ENCODE assay signal across 12 cellular contexts in genomic region chr16:15640966-15641365, GRCh38. TPM values are rescaled to one million over a fixed set of nuclear protein-coding genes. Genes with fewer than 3 reads are reported as not detected.
DNase-seq lines count a peak whose midpoint lies in the region; ATAC-seq and TF ChIP-seq lines count a peak whose summit lies in the region.
"Had no signal": no experiment of that assay in that cellular context is flagged by ENCODE, and none has a peak within 500 bp of the region (broad histone marks: within the 10 kb centered on the region; RNA-seq: fewer than 3 reads in every experiment).

No MANE protein-coding gene starts in this region.

- peak overlapping the region; percentile 59 for H3K4me3 ChIP-seq in CD8-positive, alpha-beta memory T cell (ENCODE audit: low read length)
- H3K4me3 ChIP-seq in GM23248 (peak overlapping the region; percentile 94; the same call in 1 of the 2 replicates), neural cell (ENCODE audit: low read length) (peak overlapping the region; percentile 90)

- peak overlapping the region; percentile 100 for H3K9ac ChIP-seq in GM23248
- H3K9ac ChIP-seq in neural cell (ENCODE audit: low read length): no peak overlapping the region

- intact Hi-C loops in left cardiac atrium (cut with DNase I): loop anchor here in 1 of 2 donors (10.0 kb wide), 1 partner anchor 216 kb away; no protein-coding TSS in a partner anchor

- H3F3A ChIP-seq in GM23248 (ENCODE audit: insufficient read depth) (peaks cover 31% of the 10 kb centered on the region), neural cell (ENCODE audit: insufficient read depth, low read length, poor library complexity, severe bottlenecking) (no peaks in the 10 kb centered on the region)

- no peak for TF ChIP-seq RAD21 in neural cell (conservative IDR thresholded peaks at IDR 0.05)

- H3K9me3 Mint-ChIP-seq in CD8-positive, alpha-beta memory T cell: no peaks in the 10 kb centered on the region
- peaks cover 0 to 3% of the 10 kb centered on the region in 2 donors for H3K9me3 Mint-ChIP-seq in activated naive CD4-positive, alpha-beta T cell treated with anti-CD3 and anti-CD28 coated beads, Interleukin-2, amount 50 U/mL, for 72 hours

- H3K4me1 ChIP-seq in CD8-positive, alpha-beta memory T cell (ENCODE audit: insufficient read depth, low read length): peaks cover 63% of the 10 kb centered on the region
- H3K4me1 ChIP-seq in GM23248 (ENCODE audit: insufficient read depth): peaks cover 27% of the 10 kb centered on the region

- 80% methylated on average over 4 of the region's 4 CpGs for WGBS in GM23248 (ENCODE audit: low coverage in 1 of 2, low lambda C conversion rate in 2 of 2, missing lambda C conversion rate in 2 of 2), 2 experiments

- peaks cover 0 to 50% (median 17%) of the 10 kb centered on the region in 3 donors for H3K36me3 Mint-ChIP-seq in CD8-positive, alpha-beta memory T cell
- H3K36me3 Mint-ChIP-seq in activated naive CD4-positive, alpha-beta T cell treated with anti-CD3 and anti-CD28 coated beads, Interleukin-2, amount 50 U/mL, for 72 hours: peaks cover 33 to 37% of the 10 kb centered on the region in 2 donors

- no peaks in the 10 kb centered on the region for H3K27me3 Mint-ChIP-seq in CD8-positive, alpha-beta memory T cell

- no peak for TF ChIP-seq EP300 in neural cell (conservative IDR thresholded peaks at IDR 0.05; ENCODE audit: poor library complexity, severe bottlenecking)

- H4K20me1 ChIP-seq in GM23248 (ENCODE audit: insufficient read depth): no peaks in the 10 kb centered on the region
- H4K20me1 ChIP-seq in neural cell (ENCODE audit: insufficient read depth): no peaks in the 10 kb centered on the region

- H3K4me1 Mint-ChIP-seq in CD8-positive, alpha-beta memory T cell: peaks cover 54 to 73% (median 63%) of the 10 kb centered on the region in 3 donors

- H3K4me2 ChIP-seq in GM23248 (ENCODE audit: unreplicated experiment) (peak overlapping the region; percentile 99), neural cell (ENCODE audit: low read length) (no peak overlapping the region)

- CTCF ChIA-PET in CD8-positive, alpha-beta memory T cell (lab: Charles Lee): interaction anchor here (2.4 kb wide), 2 partner anchors 21 to 214 kb away, joined by 8 to 11 read pairs; no protein-coding TSS in a partner anchor

- peak overlapping the region; percentile 66 to 99 (median 94) for H3K4me3 Mint-ChIP-seq in CD8-positive, alpha-beta memory T cell

- no peaks in the 10 kb centered on the region for H3K27me3 ChIP-seq in CD8-positive, alpha-beta memory T cell (ENCODE audit: insufficient read depth, low read length, poor library complexity, severe bottlenecking)
- H3K27me3 ChIP-seq in GM23248 (replicated peaks; ENCODE audit: insufficient read depth) (no peaks in the 10 kb centered on the region), neural cell (ENCODE audit: insufficient read depth, low read depth, low read length) (no peaks in the 10 kb centered on the region)
- H3K27me3 ChIP-seq: suprapubic skin had no signal

- peaks cover 50% of the 10 kb centered on the region for H3K79me2 ChIP-seq in GM23248 (ENCODE audit: insufficient read depth)
- H3K79me2 ChIP-seq in neural cell (replicated peaks; ENCODE audit: insufficient read depth, low read length): peaks cover 29% of the 10 kb centered on the region

- H3K27ac ChIP-seq in CD8-positive, alpha-beta memory T cell (ENCODE audit: low read depth, low read length): peak overlapping the region; percentile 100
- H3K27ac ChIP-seq in GM23248 (no peak overlapping the region), neural cell (ENCODE audit: low read length) (no peak overlapping the region)
- H3K27ac ChIP-seq: suprapubic skin had no signal

- DNase-seq in CD8-positive, alpha-beta memory T cell: no peak
- DNase-seq in GM23248 (no peak), left cardiac atrium (no peak), HK-2 (ENCODE audit: unreplicated experiment) (no peak), SW480 (ENCODE audit: low spot score) (no peak)
- DNase-seq in activated naive CD4-positive, alpha-beta T cell treated with anti-CD3 and anti-CD28 coated beads, Interleukin-2, amount 50 U/mL, for 72 hours (ENCODE audit: low spot score in 2 of 2): no peak
- no peak for DNase-seq in stimulated activated CD4-positive, alpha-beta T cell treated with anti-CD3 and anti-CD28 coated beads, Interleukin-4, amount 100 ng/mL, for 4 hours
- DNase-seq: NCI-H2107; RPMI8226; stimulated activated CD4-positive, alpha-beta T cell treated with anti-CD3 and anti-CD28 coated beads, Interleukin-2, amount 100 ng/mL, for 48 hours had no signal

- peaks cover 13% of the 10 kb centered on the region for H3K36me3 ChIP-seq in CD8-positive, alpha-beta memory T cell (ENCODE audit: insufficient read depth, low read length)
- H3K36me3 ChIP-seq in GM23248 (ENCODE audit: low read depth) (peaks cover 18% of the 10 kb centered on the region), neural cell (ENCODE audit: insufficient read depth, low read length) (peaks cover 3% of the 10 kb centered on the region)

- H3K27ac Mint-ChIP-seq in CD8-positive, alpha-beta memory T cell: peak overlapping the region; percentile 21 to 99 (median 80)
- H3K27ac Mint-ChIP-seq in activated naive CD4-positive, alpha-beta T cell treated with anti-CD3 and anti-CD28 coated beads, Interleukin-2, amount 50 U/mL, for 72 hours: peak overlapping the region; percentile 96 to 97

- no peak for ATAC-seq in activated naive CD4-positive, alpha-beta T cell treated with anti-CD3 and anti-CD28 coated beads, Interleukin-2, amount 50 U/mL, for 72 hours
- no peak for ATAC-seq in left cardiac atrium

- in situ Hi-C loops in GM23248 (cut with MboI): no loop called here

- POLR2A ChIA-PET in CD8-positive, alpha-beta memory T cell (lab: Charles Lee): no interaction called here

- H3K9me2 ChIP-seq in GM23248 (ENCODE audit: insufficient read depth) (no peaks in the 10 kb centered on the region), neural cell (ENCODE audit: insufficient read depth, low read length) (no peaks in the 10 kb centered on the region)

- no peak for TF ChIP-seq CTCF in neural cell (IDR thresholded peaks at IDR 0.05; ENCODE audit: poor library complexity, severe bottlenecking)

- H3K9me3 ChIP-seq in CD8-positive, alpha-beta memory T cell (ENCODE audit: low read length): no peaks in the 10 kb centered on the region
- no peaks in the 10 kb centered on the region for H3K9me3 ChIP-seq in GM23248 (ENCODE audit: low read depth)
- H3K9me3 ChIP-seq in neural cell (ENCODE audit: low read length): no peaks in the 10 kb centered on the region
- H3K9me3 ChIP-seq: suprapubic skin had no signal

- no peak overlapping the region for H2AFZ ChIP-seq in GM23248
- no peak overlapping the region for H2AFZ ChIP-seq in neural cell (ENCODE audit: low read depth, low read length)

TF ChIP-seq in neural cell, 6 proteins besides CTCF, POLR2A, EP300 and RAD21:
- TF ChIP-seq EZH2 (IDR thresholded peaks at IDR 0.05; ENCODE audit: borderline replicate concordance, insufficient read depth, low read length, poor library complexity, severe bottlenecking) (no peak), TAF1 (IDR thresholded peaks at IDR 0.05; ENCODE audit: low read depth) (no peak), POLR2AphosphoS5 (IDR thresholded peaks at IDR 0.05) (no peak), MXI1 (conservative IDR thresholded peaks at IDR 0.05; ENCODE audit: poor library complexity, severe bottlenecking) (no peak), REST (IDR thresholded peaks at IDR 0.05; ENCODE audit: borderline replicate concordance) (no peak), SMC3 (conservative IDR thresholded peaks at IDR 0.05; ENCODE audit: poor library complexity) (no peak)

RNA-seq across cellular contexts. Expression of gene MARF1, which starts 2.0 kb away (rescaled TPM):
- 10 to 100 TPM; 69.0 to 75.3 TPM for total RNA-seq in CD8-positive, alpha-beta memory T cell
- polyA plus RNA-seq in CD8-positive, alpha-beta memory T cell: 16.9 TPM
- 12.8 and 20.1 TPM in 2 replicates for total RNA-seq in GM23248 (2014; rRNA removed; shearing (Covaris generic))
- polyA plus RNA-seq in GM23248 (2016; fragmentation: Nextera tagmentation; extraction: Ambion mirVana) (9.2 and 9.7 TPM in 2 replicates), neural cell (23.2 and 23.5 TPM in 2 replicates)
- 100 to 1,000 TPM in 1 of 2 donors, 10 to 100 TPM in 1; 70.8 to 134 TPM for total RNA-seq in activated naive CD4-positive, alpha-beta T cell treated with anti-CD3 and anti-CD28 coated beads, Interleukin-2, amount 50 U/mL, for 72 hours
- 26.5 and 39.5 TPM in 2 replicates for polyA minus RNA-seq in neural cell
- 10 to 100 TPM; 39.5 to 50.9 TPM for total RNA-seq in left cardiac atrium

RNA-seq across cellular contexts. Expression of gene NDE1, which starts 9.1 kb away (rescaled TPM):
- 100 to 1,000 TPM; 113 to 123 TPM for total RNA-seq in CD8-positive, alpha-beta memory T cell
- 55.9 TPM for polyA plus RNA-seq in CD8-positive, alpha-beta memory T cell
- 27.6 and 31.2 TPM in 2 replicates for total RNA-seq in GM23248 (2014; rRNA removed; shearing (Covaris generic))
- polyA plus RNA-seq in GM23248 (2016; fragmentation: Nextera tagmentation; extraction: Ambion mirVana) (33.6 and 37.8 TPM in 2 replicates), neural cell (2.2 TPM in 1 of 2 replicates, not detected in the other)
- total RNA-seq in activated naive CD4-positive, alpha-beta T cell treated with anti-CD3 and anti-CD28 coated beads, Interleukin-2, amount 50 U/mL, for 72 hours: 100 to 1,000 TPM; 114 to 196 TPM
- 1.5 and 2.9 TPM in 2 replicates for polyA minus RNA-seq in neural cell
- total RNA-seq in left cardiac atrium: 10 to 100 TPM; 17.8 to 19.8 TPM
